Comparison of ENCODE assay signal across 21 cellular contexts in the genomic region with DNA sequence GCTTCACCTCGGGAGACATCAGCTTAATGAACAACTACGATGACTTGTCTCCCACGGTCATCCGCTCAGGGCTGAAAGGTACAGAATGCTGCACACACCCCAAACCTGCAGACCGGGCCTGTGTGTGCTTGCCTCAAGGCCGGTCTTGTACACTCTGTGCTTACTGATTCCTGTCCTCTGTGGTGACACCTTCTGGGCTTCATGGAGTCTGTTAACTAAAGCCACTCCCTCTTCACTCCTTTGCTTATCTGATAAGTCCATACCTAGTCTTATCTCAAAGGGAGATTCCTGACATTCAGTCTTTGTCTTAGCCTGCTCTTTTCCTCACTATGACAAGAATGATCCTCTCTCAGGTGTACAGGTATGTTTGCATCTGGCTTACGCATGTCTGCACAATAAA.
"Had no signal": no experiment of that assay in that cellular context is flagged by ENCODE, and none has a peak within 500 bp of the region (broad histone marks: within the 10 kb centered on the region; RNA-seq: fewer than 3 reads in every experiment).

No MANE protein-coding gene starts in this region.

- H3K27me3 ChIP-seq: gastroesophageal sphincter, heart right ventricle, right atrium auricular region, upper lobe of left lung had no signal

- FAIRE-seq: TTC549 had no signal

- H3K4me3 ChIP-seq: coronary artery, gastroesophageal sphincter, heart right ventricle, left ventricle myocardium inferior, right atrium auricular region, skin epidermis, upper lobe of left lung had no signal

- H3K4me1 ChIP-seq: gastroesophageal sphincter, heart right ventricle, left ventricle myocardium inferior, right atrium auricular region, upper lobe of left lung had no signal

- H3K27ac ChIP-seq: coronary artery, gastroesophageal sphincter, heart right ventricle, left ventricle myocardium inferior, right atrium auricular region, skin epidermis, upper lobe of left lung had no signal

- ATAC-seq: activated CD8-positive, alpha-beta T cell treated with anti-CD3 and anti-CD28 coated beads for 36 hours; activated T-cell treated with anti-CD3 and anti-CD28 coated beads, Interleukin-2, amount 50 U/mL, for 4 hours; gastroesophageal sphincter; heart right ventricle; WTC11 had no signal

- H3K9me3 ChIP-seq: gastroesophageal sphincter, heart right ventricle, left ventricle myocardium inferior, right atrium auricular region, upper lobe of left lung had no signal

- DNase-seq: activated CD4-positive, alpha-beta T cell treated with anti-CD3 and anti-CD28 coated beads for 48 hours; activated CD8-positive, alpha-beta T cell treated with anti-CD3 and anti-CD28 coated beads for 36 hours; activated effector memory CD4-positive, alpha-beta T cell treated with Interleukin-2 at 50 U/mL for 16 hours; activated naive CD4-positive, alpha-beta T cell treated with anti-CD3 and anti-CD28 coated beads, Interleukin-2, amount 50 U/mL, for 16 hours; activated T-cell treated with anti-CD3 and anti-CD28 coated beads, Interleukin-2, amount 50 U/mL, for 4 hours; effector CD4-positive, alpha-beta T cell; heart right ventricle; islet precursor cell; left ventricle myocardium inferior; occipital lobe; stimulated activated CD4-positive, alpha-beta T cell treated with anti-CD3 and anti-CD28 coated beads, Interleukin-4, amount 100 ng/mL, for 4 hours; stimulated activated CD8-positive, alpha-beta memory T cell treated with anti-CD3 and anti-CD28 coated beads, Interleukin-4, amount 100 ng/mL, for 48 hours; stimulated activated naive CD4-positive, alpha-beta T cell treated with Interleukin-2 at 50 U/mL for 16 hours; SW 1271; upper lobe of left lung had no signal
